20 cellular contexts compared by ENCODE assay signal in genomic region chr7:132092106-132092505, GRCh38.
"Had no signal": no experiment of that assay in that cellular context is flagged by ENCODE, and none has a peak within 500 bp of the region (broad histone marks: within the 10 kb centered on the region; RNA-seq: fewer than 3 reads in every experiment).

No MANE protein-coding gene starts in this region.

- H3K27ac Mint-ChIP-seq: activated CD8-positive, alpha-beta T cell treated with anti-CD3 and anti-CD28 coated beads, Interleukin-2, amount 10 ng/mL, durations not matched to agents 7 days and 5 days; activated naive CD8-positive, alpha-beta T cell treated with anti-CD3 and anti-CD28 coated beads, Interleukin-2, amount 10 ng/mL, durations not matched to agents 7 days and 5 days; brain; memory B cell; stimulated activated naive CD8-positive, alpha-beta T cell treated with anti-CD3 and anti-CD28 coated beads, Interleukin-15, Interleukin-2, amounts not matched to agents 100 ng/mL and 50 ng/mL, for 24 hours; T-helper 1 cell treated with Interleukin-12 subunit alpha and Interleukin-12 subunit beta and Interleukin-4 antibody, amounts not matched to agents 30 μg/mL and 1 μg/mL, for 36 hours; WTC11 had no signal

- H3K27ac ChIP-seq: coronary artery, prostate gland, skin epidermis, testis, upper lobe of left lung had no signal

- ATAC-seq: activated CD8-positive, alpha-beta T cell treated with anti-CD3 and anti-CD28 coated beads, Interleukin-2, amount 10 ng/mL, durations not matched to agents 7 days and 5 days; left ventricle myocardium superior; WTC11 had no signal

- H3K9me3 Mint-ChIP-seq: activated naive CD8-positive, alpha-beta T cell treated with anti-CD3 and anti-CD28 coated beads, Interleukin-2, amount 10 ng/mL, durations not matched to agents 7 days and 5 days; memory B cell; stimulated activated naive CD8-positive, alpha-beta T cell treated with anti-CD3 and anti-CD28 coated beads, Interleukin-15, Interleukin-2, amounts not matched to agents 100 ng/mL and 50 ng/mL, for 24 hours; T-helper 1 cell treated with Interleukin-12 subunit alpha and Interleukin-12 subunit beta and Interleukin-4 antibody, amounts not matched to agents 30 μg/mL and 1 μg/mL, for 36 hours; WTC11 had no signal

- H3K4me3 ChIP-seq: coronary artery, prostate gland, skin epidermis, testis, upper lobe of left lung had no signal

- H3K4me1 Mint-ChIP-seq: activated naive CD8-positive, alpha-beta T cell treated with anti-CD3 and anti-CD28 coated beads, Interleukin-2, amount 10 ng/mL, durations not matched to agents 7 days and 5 days; memory B cell; WTC11 had no signal

- H3K4me1 ChIP-seq: prostate gland, testis, upper lobe of left lung had no signal

- H3K36me3 ChIP-seq: prostate gland, upper lobe of left lung had no signal

- H3K36me3 Mint-ChIP-seq: activated naive CD8-positive, alpha-beta T cell treated with anti-CD3 and anti-CD28 coated beads, Interleukin-2, amount 10 ng/mL, durations not matched to agents 7 days and 5 days; brain; memory B cell; WTC11 had no signal

- DNase-seq: activated CD4-positive, alpha-beta T cell treated with anti-CD3 and anti-CD28 coated beads for 48 hours; activated CD8-positive, alpha-beta memory T cell treated with anti-CD3 and anti-CD28 coated beads, Interleukin-2, amount 50 U/mL, for 4 hours; activated CD8-positive, alpha-beta T cell treated with anti-CD3 and anti-CD28 coated beads, Interleukin-2, amount 10 ng/mL, durations not matched to agents 7 days and 5 days; activated naive CD8-positive, alpha-beta T cell treated with anti-CD3 and anti-CD28 coated beads, Interleukin-2, amount 10 ng/mL, durations not matched to agents 7 days and 5 days; central memory CD4-positive, alpha-beta T cell; effector CD8-positive, alpha-beta T cell; foreskin melanocyte; left ventricle myocardium superior; right cardiac atrium; stimulated activated CD4-positive, alpha-beta T cell treated with anti-CD3 and anti-CD28 coated beads, Interleukin-4, amount 100 ng/mL, for 24 hours; testis; upper lobe of left lung had no signal

- H3K9me3 ChIP-seq: prostate gland, testis, upper lobe of left lung had no signal

- H3K27me3 ChIP-seq: testis, upper lobe of left lung had no signal

- H3K27me3 Mint-ChIP-seq: brain had no signal

- H3K4me3 Mint-ChIP-seq: activated CD8-positive, alpha-beta T cell treated with anti-CD3 and anti-CD28 coated beads, Interleukin-2, amount 10 ng/mL, durations not matched to agents 7 days and 5 days; activated naive CD8-positive, alpha-beta T cell treated with anti-CD3 and anti-CD28 coated beads, Interleukin-2, amount 10 ng/mL, durations not matched to agents 7 days and 5 days; brain; memory B cell; stimulated activated naive CD8-positive, alpha-beta T cell treated with anti-CD3 and anti-CD28 coated beads, Interleukin-15, Interleukin-2, amounts not matched to agents 100 ng/mL and 50 ng/mL, for 24 hours; T-helper 1 cell treated with Interleukin-12 subunit alpha and Interleukin-12 subunit beta and Interleukin-4 antibody, amounts not matched to agents 30 μg/mL and 1 μg/mL, for 36 hours; WTC11 had no signal
